ENCODE assay signal across 2 cellular contexts in genomic region chr4:30148828-30149227, GRCh38.
TF ChIP-seq lines count a peak whose summit lies in the region.

No MANE protein-coding gene starts in this region.

TF ChIP-seq in GM23338, 12 proteins besides CTCF, POLR2A, EP300 and RAD21:
- peak; percentile 40; the same call in 1 of the 2 replicates for TF ChIP-seq NANOG (IDR thresholded peaks at IDR 0.05; ENCODE audit: borderline replicate concordance)

TF ChIP-seq in H1, 55 proteins besides CTCF, POLR2A, EP300 and RAD21:
- TF ChIP-seq CREB1 (IDR thresholded peaks at IDR 0.05) (0 out of 2 replicates have a peak, but pooled peaks have one; percentile 26), TEAD4 (IDR thresholded peaks at IDR 0.05; ENCODE audit: low read depth, low read length) (0 out of 2 replicates have a peak, but pooled peaks have one; percentile 16), JUND (IDR thresholded peaks at IDR 0.05; ENCODE audit: low read length) (peak; percentile 38; the same call in 1 of the 2 replicates), SP1 (IDR thresholded peaks at IDR 0.05; ENCODE audit: low read depth, low read length) (0 out of 2 replicates have a peak, but pooled peaks have one; percentile 45)
TF ChIP-seq in H1: peak in this region for 4; not testable (repeated sequence) for 51.
